Comparison of ENCODE assay signal across 12 cellular contexts in genomic region chr4:156686120-156686519, GRCh38.
A peak's percentile ranks its signal among the peaks of the same experiment; 100 is the strongest.
DNase-seq lines count a peak whose midpoint lies in the region; ATAC-seq and TF ChIP-seq lines count a peak whose summit lies in the region.
"Had no signal": no experiment of that assay in that cellular context is flagged by ENCODE, and none has a peak within 500 bp of the region (broad histone marks: within the 10 kb centered on the region; RNA-seq: fewer than 3 reads in every experiment).

No MANE protein-coding gene starts in this region.

- H3K27me3 Mint-ChIP-seq in activated naive CD4-positive, alpha-beta T cell treated with anti-CD3 and anti-CD28 coated beads for 36 hours (ENCODE audit: low read depth) = no peaks in the 10 kb centered on the region

- no peaks in the 10 kb centered on the region for H3K36me3 Mint-ChIP-seq in activated naive CD4-positive, alpha-beta T cell treated with anti-CD3 and anti-CD28 coated beads for 36 hours (ENCODE audit: low read depth)

- intact Hi-C loops in activated naive CD4-positive, alpha-beta T cell treated with anti-CD3 and anti-CD28 coated beads for 36 hours (cut with micrococcal nuclease) = no loop called here
- intact Hi-C loops in lower lobe of right lung (cut with DNase I) = no loop called here

- H3K4me1 Mint-ChIP-seq in activated naive CD4-positive, alpha-beta T cell treated with anti-CD3 and anti-CD28 coated beads for 36 hours (ENCODE audit: low read depth) = no peaks in the 10 kb centered on the region

- CTCF ChIA-PET in activated naive CD4-positive, alpha-beta T cell treated with anti-CD3 and anti-CD28 coated beads for 36 hours (lab: Charles Lee) = no interaction called here

- H3K27me3 ChIP-seq in ACC112 (ENCODE audit: insufficient read depth, low read length) (no peaks in the 10 kb centered on the region), iPS-20b (ENCODE audit: insufficient read depth, low read length) (no peaks in the 10 kb centered on the region), lower lobe of right lung (ENCODE audit: low read depth) (no peaks in the 10 kb centered on the region)
- H3K27me3 ChIP-seq: BE2C had no signal

- H3K4me1 ChIP-seq in ACC112 (ENCODE audit: control insufficient read depth, insufficient read depth, low read length, unreplicated experiment) = peaks cover 14% of the 10 kb centered on the region
- H3K4me1 ChIP-seq in iPS-20b (ENCODE audit: insufficient read depth, low read length) = no peaks in the 10 kb centered on the region
- no peaks in the 10 kb centered on the region for H3K4me1 ChIP-seq in lower lobe of right lung
- H3K4me1 ChIP-seq: BE2C had no signal

- TF ChIP-seq CTCF in lower lobe of right lung (IDR thresholded peaks at IDR 0.05) = no peak

- H3K27ac Mint-ChIP-seq in activated naive CD4-positive, alpha-beta T cell treated with anti-CD3 and anti-CD28 coated beads for 36 hours = no peak overlapping the region

- DNase-seq in HS-5 (ENCODE audit: low read depth) = peak; percentile 62
- DNase-seq in amniotic stem cell (lab: John Stamatoyannopoulos, UW) = peak; percentile 83
- no peak for DNase-seq in activated naive CD4-positive, alpha-beta T cell treated with anti-CD3 and anti-CD28 coated beads for 36 hours
- no peak for DNase-seq in lower lobe of right lung
- DNase-seq in amygdala (lab: John Stamatoyannopoulos, UW) = no peak
- DNase-seq: BE2C; central memory CD4-positive, alpha-beta T cell; GOT3; midbrain had no signal

- no peaks in the 10 kb centered on the region for H3K9me3 Mint-ChIP-seq in activated naive CD4-positive, alpha-beta T cell treated with anti-CD3 and anti-CD28 coated beads for 36 hours

- H3K9me3 ChIP-seq in iPS-20b (ENCODE audit: insufficient read depth, low read depth, low read length) (no peaks in the 10 kb centered on the region), lower lobe of right lung (no peaks in the 10 kb centered on the region)
- H3K9me3 ChIP-seq: BE2C had no signal

- H2AFZ ChIP-seq in ACC112 (ENCODE audit: low read length, unreplicated experiment) = peak overlapping the region; percentile 87

- peak overlapping the region; percentile 27; the same call in 1 of the 2 replicates for H3K9ac ChIP-seq in iPS-20b (ENCODE audit: low read depth, low read length)

- H3K4me3 Mint-ChIP-seq in activated naive CD4-positive, alpha-beta T cell treated with anti-CD3 and anti-CD28 coated beads for 36 hours = no peak overlapping the region

- ATAC-seq in lower lobe of right lung (no peak), HG03045 (IDR thresholded peaks at IDR 0.05; ENCODE audit: unreplicated experiment) (no peak)

- peak overlapping the region; percentile 56; the same call in 1 of the 2 replicates for H3K4me3 ChIP-seq in ACC112 (ENCODE audit: low read depth, low read length)
- no peak overlapping the region for H3K4me3 ChIP-seq in iPS-20b (ENCODE audit: low read length)
- H3K4me3 ChIP-seq in lower lobe of right lung = no peak overlapping the region

- H3K36me3 ChIP-seq in ACC112 (ENCODE audit: insufficient read depth, low read length) (no peaks in the 10 kb centered on the region), iPS-20b (ENCODE audit: insufficient read depth, low read depth, low read length) (no peaks in the 10 kb centered on the region), lower lobe of right lung (no peaks in the 10 kb centered on the region)
- H3K36me3 ChIP-seq: BE2C had no signal

- H3K79me2 ChIP-seq in ACC112 (ENCODE audit: control insufficient read depth, insufficient read depth, low read length, unreplicated experiment) = no peaks in the 10 kb centered on the region

- no peak overlapping the region for H3K27ac ChIP-seq in ACC112 (ENCODE audit: low read depth, low read length)
- no peak overlapping the region for H3K27ac ChIP-seq in iPS-20b (ENCODE audit: low read length)
- H3K27ac ChIP-seq in lower lobe of right lung = no peak overlapping the region

Comparison
In these comparisons a context has a peak if more than half of its experiments do, and no peak if none do; other contexts are left out.
1. DNase-seq: peak in HS-5 (single experiment) and amniotic stem cell (single experiment); none in activated naive CD4-positive, alpha-beta T cell treated with anti-CD3 and anti-CD28 coated beads for 36 hours (single experiment), lower lobe of right lung (single experiment) and amygdala (0 of 56).